In the genomic region with DNA sequence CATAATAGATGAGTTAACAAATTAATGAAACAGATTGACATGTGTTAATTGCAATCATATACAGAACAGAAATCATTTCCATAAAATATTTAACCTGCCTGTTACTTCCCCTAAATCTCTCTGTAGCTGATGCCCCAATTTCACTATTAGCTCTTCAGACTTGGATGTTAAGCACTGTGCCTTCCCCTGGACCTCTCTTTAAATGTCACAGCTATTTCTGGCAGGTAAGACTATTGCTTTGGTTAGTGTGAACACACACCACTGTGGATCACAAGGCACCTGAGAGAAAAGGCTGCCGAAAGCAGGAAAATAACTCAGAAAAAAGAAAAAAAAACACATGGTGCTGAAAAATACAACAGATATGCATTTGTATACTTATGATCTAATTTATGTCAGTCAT, we compare ENCODE assay signal across 25 cellular contexts.
"Had no signal": no experiment of that assay in that cellular context is flagged by ENCODE, and none has a peak within 500 bp of the region (broad histone marks: within the 10 kb centered on the region; RNA-seq: fewer than 3 reads in every experiment).

No MANE protein-coding gene starts in this region.

- H3K4me3 ChIP-seq: SJSA1 had no signal

- DNase-seq: activated CD4-positive, alpha-beta T cell treated with anti-CD3 and anti-CD28 coated beads for 48 hours; activated CD4-positive, alpha-beta T cell treated with anti-CD3 and anti-CD28 coated beads, Interleukin-2, amount 50 U/mL, for 4 hours; activated CD4-positive, CD25-positive, alpha-beta regulatory T cell treated with anti-CD3 and anti-CD28 coated beads, Interleukin-2, amount 50 U/mL, for 72 hours; activated CD8-positive, alpha-beta memory T cell treated with anti-CD3 and anti-CD28 coated beads, Interleukin-2, amount 50 U/mL, for 48 hours; activated CD8-positive, alpha-beta T cell treated with anti-CD3 and anti-CD28 coated beads, Interleukin-2, amount 10 ng/mL, durations not matched to agents 7 days and 5 days; activated effector memory CD4-positive, alpha-beta T cell treated with Interleukin-2 at 50 U/mL for 16 hours; activated naive CD4-positive, alpha-beta T cell; activated T-cell treated with anti-CD3 and anti-CD28 coated beads, Interleukin-2, amount 50 U/mL, for 24 hours; aorta; Kasumi-1; KBM-7; NCI-H1048; NCI-H1417; NCI-H1930; NCI-H2171; NCI-H226; NCI-H774; OCI-M1; RPMI8226; SHP77; T-helper 17 cell; T-helper 9 cell had no signal

- H3K27me3 ChIP-seq: SJSA1 had no signal

- H3K9me3 ChIP-seq: SJSA1 had no signal

- ATAC-seq: activated CD8-positive, alpha-beta T cell treated with anti-CD3 and anti-CD28 coated beads, Interleukin-2, amount 10 ng/mL, durations not matched to agents 7 days and 5 days; Panc1; T-helper 17 cell; WTC11 had no signal

- H3K27ac ChIP-seq: SJSA1 had no signal

- H3K4me1 ChIP-seq: SJSA1 had no signal

- H3K36me3 ChIP-seq: SJSA1 had no signal
